ENCODE assay signal across 24 cellular contexts in genomic region chr7:128037081-128037480, GRCh38. TPM values are rescaled to one million over a fixed set of nuclear protein-coding genes. Genes with fewer than 3 reads are reported as not detected.
DNase-seq lines count a peak whose midpoint lies in the region; ATAC-seq and TF ChIP-seq lines count a peak whose summit lies in the region.
"Had no signal": no experiment of that assay in that cellular context is flagged by ENCODE, and none has a peak within 500 bp of the region (broad histone marks: within the 10 kb centered on the region; RNA-seq: fewer than 3 reads in every experiment).

No MANE protein-coding gene starts in this region.

- H3K4me3 ChIP-seq in BE2C (ENCODE audit: low read depth, low read length) (no peak overlapping the region), WERI-Rb-1 (ENCODE audit: low read depth, low read length) (no peak overlapping the region)
- H3K4me3 ChIP-seq: BLaER1, esophagus muscularis mucosa, neural progenitor cell, upper lobe of right lung had no signal

- TF ChIP-seq CTCF in BE2C (IDR thresholded peaks at IDR 0.05; ENCODE audit: low read depth, low read length) = 0 out of 2 replicates have a peak, but pooled peaks have one; percentile 2
- TF ChIP-seq CTCF in WERI-Rb-1 (IDR thresholded peaks at IDR 0.05; ENCODE audit: low read depth, low read length) = peak; percentile 33; the same call in 1 of the 2 replicates

- no peaks in the 10 kb centered on the region for H3K36me3 Mint-ChIP-seq in naive thymus-derived CD8-positive, alpha-beta T cell
- H3K36me3 Mint-ChIP-seq: activated naive CD4-positive, alpha-beta T cell treated with anti-CD3 and anti-CD28 coated beads, Interleukin-2, amount 10 ng/mL, durations not matched to agents 7 days and 5 days had no signal

- no peak overlapping the region for H3K4me3 Mint-ChIP-seq in naive thymus-derived CD8-positive, alpha-beta T cell
- H3K4me3 Mint-ChIP-seq: activated naive CD4-positive, alpha-beta T cell treated with anti-CD3 and anti-CD28 coated beads, Interleukin-2, amount 10 ng/mL, durations not matched to agents 7 days and 5 days; activated T-cell treated with anti-CD3 and anti-CD28 coated beads, Interleukin-2, amount 50 U/mL, for 4 hours; neural progenitor cell had no signal

- H3K36me3 ChIP-seq in BE2C (no peaks in the 10 kb centered on the region), WERI-Rb-1 (no peaks in the 10 kb centered on the region)
- H3K36me3 ChIP-seq: esophagus muscularis mucosa, neural progenitor cell, upper lobe of right lung had no signal

- H3K27me3 Mint-ChIP-seq in naive thymus-derived CD8-positive, alpha-beta T cell = no peaks in the 10 kb centered on the region

- H3K27ac Mint-ChIP-seq in naive thymus-derived CD8-positive, alpha-beta T cell = no peak overlapping the region
- H3K27ac Mint-ChIP-seq: activated naive CD4-positive, alpha-beta T cell treated with anti-CD3 and anti-CD28 coated beads, Interleukin-2, amount 10 ng/mL, durations not matched to agents 7 days and 5 days; neural progenitor cell had no signal

- ATAC-seq in GM19452 (IDR thresholded peaks at IDR 0.05; ENCODE audit: unreplicated experiment) = peak; percentile 11
- peak; percentile 10 for ATAC-seq in HG03378 (IDR thresholded peaks at IDR 0.05; ENCODE audit: unreplicated experiment)
- ATAC-seq in naive thymus-derived CD8-positive, alpha-beta T cell = no peak
- no peak for ATAC-seq in GM18867 (IDR thresholded peaks at IDR 0.05; ENCODE audit: unreplicated experiment)
- ATAC-seq: activated T-cell treated with anti-CD3 and anti-CD28 coated beads, Interleukin-2, amount 50 U/mL, for 4 hours; upper lobe of right lung had no signal

- no peaks in the 10 kb centered on the region for H3K9me3 Mint-ChIP-seq in naive thymus-derived CD8-positive, alpha-beta T cell
- H3K9me3 Mint-ChIP-seq: activated naive CD4-positive, alpha-beta T cell treated with anti-CD3 and anti-CD28 coated beads, Interleukin-2, amount 10 ng/mL, durations not matched to agents 7 days and 5 days; activated T-cell treated with anti-CD3 and anti-CD28 coated beads, Interleukin-2, amount 50 U/mL, for 4 hours; neural progenitor cell had no signal

- POLR2A ChIA-PET in naive thymus-derived CD8-positive, alpha-beta T cell (lab: Charles Lee) = no interaction called here

- H3K9me3 ChIP-seq in BE2C = no peaks in the 10 kb centered on the region
- H3K9me3 ChIP-seq in WERI-Rb-1 (ENCODE audit: severe bottlenecking) = no peaks in the 10 kb centered on the region
- H3K9me3 ChIP-seq: BLaER1, esophagus muscularis mucosa, upper lobe of right lung had no signal

- peaks cover 6% of the 10 kb centered on the region for H3K27me3 ChIP-seq in BE2C
- H3K27me3 ChIP-seq in WERI-Rb-1 (ENCODE audit: insufficient read depth, low read depth, severe bottlenecking) = peaks cover 16% of the 10 kb centered on the region
- H3K27me3 ChIP-seq: upper lobe of right lung had no signal

- H3K27ac ChIP-seq in WERI-Rb-1 = no peak overlapping the region
- H3K27ac ChIP-seq: BLaER1, esophagus muscularis mucosa, neural progenitor cell, upper lobe of right lung had no signal

- H3K4me1 ChIP-seq in BE2C = peaks cover 8% of the 10 kb centered on the region

- H3K4me1 Mint-ChIP-seq in naive thymus-derived CD8-positive, alpha-beta T cell = peaks cover 7 to 14% (median 7%) of the 10 kb centered on the region in 4 donors

- DNase-seq in BE2C (no peak), WERI-Rb-1 (peak; percentile 54), NAMALWA (ENCODE audit: low spot score) (no peak), NCI-H128 (lab: John Stamatoyannopoulos, UW; ENCODE audit: unreplicated experiment) (no peak)
- DNase-seq in naive thymus-derived CD8-positive, alpha-beta T cell = no peak
- DNase-seq: 8988T; activated CD4-positive, CD25-positive, alpha-beta regulatory T cell; activated naive CD4-positive, alpha-beta T cell treated with anti-CD3 and anti-CD28 coated beads, Interleukin-2, amount 10 ng/mL, durations not matched to agents 7 days and 5 days; activated T-cell treated with anti-CD3 and anti-CD28 coated beads, Interleukin-2, amount 50 U/mL, for 4 hours; aorta; effector memory CD4-positive, alpha-beta T cell; GOT3; NCI-H1436 treated with DMSO at 0.1 percent for 48 hours; NCI-H526 treated with DMSO at 0.1 percent for 48 hours; small intestine; stimulated activated CD4-positive, alpha-beta T cell treated with anti-CD3 and anti-CD28 coated beads, Interleukin-4, amount 100 ng/mL, for 24 hours; upper lobe of right lung had no signal

RNA-seq across cellular contexts. Expression of gene LRRC4, which starts 5.8 kb away (rescaled TPM):
- 3.3 TPM for polyA plus RNA-seq in BE2C (2012; ENCODE audit: insufficient read depth, insufficient read length, low read depth)
- under 1 TPM in 1 of 2 experiments, not detected in 1; 0.22 TPM for total RNA-seq in naive thymus-derived CD8-positive, alpha-beta T cell
- under 1 TPM in 1 of 3 donors, not detected in 2; 0.15 TPM for polyA plus RNA-seq in naive thymus-derived CD8-positive, alpha-beta T cell
- total RNA-seq: HT1080 had no signal

Comparison
In these comparisons a context has a peak if more than half of its experiments do, and no peak if none do; other contexts are left out.
1. ATAC-seq: peak in GM19452 (single experiment) and HG03378 (single experiment); none in naive thymus-derived CD8-positive, alpha-beta T cell (0 of 2) and GM18867 (single experiment).